Comparison of ENCODE assay signal across 26 cellular contexts in genomic region chr3:29079358-29079757, GRCh38.
"Had no signal": no experiment of that assay in that cellular context is flagged by ENCODE, and none has a peak within 500 bp of the region (broad histone marks: within the 10 kb centered on the region; RNA-seq: fewer than 3 reads in every experiment).

No MANE protein-coding gene starts in this region.

- H3K27me3 ChIP-seq: ascending aorta, Peyer's patch, SJCRH30 had no signal

- H3K27ac ChIP-seq: ascending aorta, Peyer's patch, RWPE1, SJCRH30, WERI-Rb-1 had no signal

- H3K36me3 ChIP-seq: ascending aorta, Peyer's patch, SJCRH30, WERI-Rb-1 had no signal

- H3K9ac ChIP-seq: SK-N-SH had no signal

- H3K9me2 ChIP-seq: SK-N-SH had no signal

- H3K4me3 ChIP-seq: ascending aorta, Peyer's patch, SJCRH30 had no signal

- H3K4me2 ChIP-seq: SK-N-SH had no signal

- H3K4me1 ChIP-seq: ascending aorta, Peyer's patch, SJCRH30 had no signal

- DNase-seq: activated CD4-positive, alpha-beta memory T cell treated with anti-CD3 and anti-CD28 coated beads, Interleukin-2, amount 10 ng/mL, durations not matched to agents 7 days and 5 days; activated CD4-positive, alpha-beta T cell treated with anti-CD3 and anti-CD28 coated beads for 36 hours; activated CD4-positive, alpha-beta T cell treated with anti-CD3 and anti-CD28 coated beads, Interleukin-2, amount 50 U/mL, for 1 hour; activated naive CD4-positive, alpha-beta T cell treated with anti-CD3 and anti-CD28 coated beads, Interleukin-2, amount 50 U/mL, for 16 hours; activated naive CD8-positive, alpha-beta T cell treated with anti-CD3 and anti-CD28 coated beads, Interleukin-2, amount 10 ng/mL, durations not matched to agents 7 days and 5 days; activated T-cell treated with anti-CD3 and anti-CD28 coated beads for 4 hours; activated T-cell treated with anti-CD3 and anti-CD28 coated beads, Interleukin-2, amount 50 U/mL, for 72 hours; amniotic stem cell; Karpas-422; MM.1S; NCI-H1105; NCI-H1436; NCI-H1694 treated with DMSO at 0.1 percent for 48 hours; NCI-H2081; NCI-H510A treated with DMSO at 0.1 percent for 48 hours; NCI-H69; NK-92 treated with Interleukin-12 subunit alpha and Interleukin-12 subunit beta, amount 100 ng/mL, for 24 hours; OCI-M1; Peyer's patch; Right ventricle myocardium superior; SJCRH30; SK-N-SH; T-helper 1 cell; WERI-Rb-1 had no signal

- H3K9me3 ChIP-seq: ascending aorta, Peyer's patch, SJCRH30, SK-N-SH had no signal
